ENCODE assay signal across 22 cellular contexts in genomic region chr14:79605863-79606262, GRCh38.
DNase-seq lines count a peak whose midpoint lies in the region; ATAC-seq, FAIRE-seq and TF ChIP-seq lines count a peak whose summit lies in the region.
"Had no signal": no experiment of that assay in that cellular context is flagged by ENCODE, and none has a peak within 500 bp of the region (broad histone marks: within the 10 kb centered on the region; RNA-seq: fewer than 3 reads in every experiment).

No MANE protein-coding gene starts in this region.

- H3K36me3 ChIP-seq in neural progenitor cell (no peaks in the 10 kb centered on the region), pancreas (no peaks in the 10 kb centered on the region)
- H3K36me3 ChIP-seq: brain microvascular endothelial cell, suprapubic skin had no signal

- DNase-seq in NCI-H1048 (lab: John Stamatoyannopoulos, UW) (peak; percentile 44), NCI-H1930 (lab: John Stamatoyannopoulos, UW) (peak; percentile 58 to 88), NCI-H748 (lab: John Stamatoyannopoulos, UW; ENCODE audit: unreplicated experiment) (peak; percentile 93), neural progenitor cell (ENCODE audit: low spot score) (peak; percentile 5), NCI-H2196 treated with DMSO at 0.1 percent for 48 hours (lab: John Stamatoyannopoulos, UW; ENCODE audit: unreplicated experiment) (no peak), pancreas (no peak)
- DNase-seq: activated CD4-positive, CD25-positive, alpha-beta regulatory T cell; activated CD8-positive, alpha-beta T cell treated with anti-CD3 and anti-CD28 coated beads, Interleukin-2, amount 10 ng/mL, durations not matched to agents 7 days and 5 days; activated naive CD8-positive, alpha-beta T cell treated with anti-CD3 and anti-CD28 coated beads, Interleukin-2, amount 10 ng/mL, durations not matched to agents 7 days and 5 days; activated T-cell treated with anti-CD3 and anti-CD28 coated beads, Interleukin-2, amount 50 U/mL, for 72 hours; brain microvascular endothelial cell; Calu3; Kasumi-1; mesendoderm; NCI-H2029 treated with DMSO at 0.1 percent for 48 hours; nephron progenitor cell; stimulated activated CD4-positive, alpha-beta T cell treated with anti-CD3 and anti-CD28 coated beads, Interleukin-12 subunit alpha, Interleukin-12 subunit beta, amount 100 ng/mL, for 4 hours had no signal

- H3K4me1 Mint-ChIP-seq in neural progenitor cell: no peaks in the 10 kb centered on the region
- H3K4me1 Mint-ChIP-seq: activated naive CD8-positive, alpha-beta T cell treated with anti-CD3 and anti-CD28 coated beads, Interleukin-2, amount 10 ng/mL, durations not matched to agents 7 days and 5 days; B cell had no signal

- H3K27ac ChIP-seq in neural progenitor cell (no peak overlapping the region), pancreas (no peak overlapping the region)
- H3K27ac ChIP-seq: brain microvascular endothelial cell, suprapubic skin had no signal

- no peaks in the 10 kb centered on the region for H3K27me3 Mint-ChIP-seq in neural progenitor cell (ENCODE audit: insufficient read depth, low read depth)
- H3K27me3 Mint-ChIP-seq: activated naive CD8-positive, alpha-beta T cell treated with anti-CD3 and anti-CD28 coated beads, Interleukin-2, amount 10 ng/mL, durations not matched to agents 7 days and 5 days; B cell; dendritic cell treated with granulocyte-macrophage colony-stimulating factor and Interleukin-4, amounts not matched to agents 40 ng/mL and 50 ng/mL, for 4 days had no signal

- H4K20me1 ChIP-seq in neural progenitor cell (ENCODE audit: low read depth): no peaks in the 10 kb centered on the region

- no peak overlapping the region for H3K9ac ChIP-seq in neural progenitor cell

- H3K27me3 ChIP-seq in neural progenitor cell (no peaks in the 10 kb centered on the region), pancreas (no peaks in the 10 kb centered on the region)
- H3K27me3 ChIP-seq: brain microvascular endothelial cell, suprapubic skin had no signal

- H3K4me2 ChIP-seq in neural progenitor cell: no peak overlapping the region

- no peak overlapping the region for H3K27ac Mint-ChIP-seq in neural progenitor cell
- H3K27ac Mint-ChIP-seq: activated CD8-positive, alpha-beta T cell treated with anti-CD3 and anti-CD28 coated beads, Interleukin-2, amount 10 ng/mL, durations not matched to agents 7 days and 5 days; activated naive CD8-positive, alpha-beta T cell treated with anti-CD3 and anti-CD28 coated beads, Interleukin-2, amount 10 ng/mL, durations not matched to agents 7 days and 5 days; activated T-cell treated with anti-CD3 and anti-CD28 coated beads, Interleukin-2, amount 50 U/mL, for 72 hours; B cell; dendritic cell treated with granulocyte-macrophage colony-stimulating factor and Interleukin-4, amounts not matched to agents 40 ng/mL and 50 ng/mL, for 4 days; nephron progenitor cell had no signal

- no peak overlapping the region for H2AFZ ChIP-seq in neural progenitor cell (replicated peaks)

- ATAC-seq in pancreas (no peak), GM21367 (IDR thresholded peaks at IDR 0.05; ENCODE audit: unreplicated experiment) (no peak)
- ATAC-seq: activated CD8-positive, alpha-beta T cell treated with anti-CD3 and anti-CD28 coated beads, Interleukin-2, amount 10 ng/mL, durations not matched to agents 7 days and 5 days; activated T-cell treated with anti-CD3 and anti-CD28 coated beads, Interleukin-2, amount 50 U/mL, for 72 hours had no signal

- H3K9me3 ChIP-seq in neural progenitor cell (ENCODE audit: low read depth) (no peaks in the 10 kb centered on the region), pancreas (no peaks in the 10 kb centered on the region)
- H3K9me3 ChIP-seq: suprapubic skin had no signal

- WGBS in pancreas, 2 donors: 52 to 56% methylated on average over 4 of the region's 4 CpGs

- H3K4me1 ChIP-seq in neural progenitor cell (no peaks in the 10 kb centered on the region), pancreas (no peaks in the 10 kb centered on the region)

- no peak overlapping the region for H3K4me3 ChIP-seq in neural progenitor cell
- H3K4me3 ChIP-seq in pancreas: no peak overlapping the region
- H3K4me3 ChIP-seq: suprapubic skin had no signal

- TF ChIP-seq CTCF in neural progenitor cell (IDR thresholded peaks at IDR 0.05) (no peak), pancreas (IDR thresholded peaks at IDR 0.05) (no peak)

- H3F3A ChIP-seq in neural progenitor cell (ENCODE audit: low read depth): no peaks in the 10 kb centered on the region

- no peak for FAIRE-seq in pancreas (lab: Jason Lieb, UNC)
- FAIRE-seq: GM12891 had no signal

- H3K9me3 Mint-ChIP-seq in neural progenitor cell: no peaks in the 10 kb centered on the region
- H3K9me3 Mint-ChIP-seq: activated naive CD8-positive, alpha-beta T cell treated with anti-CD3 and anti-CD28 coated beads, Interleukin-2, amount 10 ng/mL, durations not matched to agents 7 days and 5 days; dendritic cell treated with granulocyte-macrophage colony-stimulating factor and Interleukin-4, amounts not matched to agents 40 ng/mL and 50 ng/mL, for 4 days; nephron progenitor cell had no signal

- H3K79me2 ChIP-seq in neural progenitor cell (ENCODE audit: low read depth): no peaks in the 10 kb centered on the region

- H3K4me3 Mint-ChIP-seq in neural progenitor cell: no peak overlapping the region
- H3K4me3 Mint-ChIP-seq: activated CD8-positive, alpha-beta T cell treated with anti-CD3 and anti-CD28 coated beads, Interleukin-2, amount 10 ng/mL, durations not matched to agents 7 days and 5 days; activated naive CD8-positive, alpha-beta T cell treated with anti-CD3 and anti-CD28 coated beads, Interleukin-2, amount 10 ng/mL, durations not matched to agents 7 days and 5 days; activated T-cell treated with anti-CD3 and anti-CD28 coated beads, Interleukin-2, amount 50 U/mL, for 72 hours; B cell; dendritic cell treated with granulocyte-macrophage colony-stimulating factor and Interleukin-4, amounts not matched to agents 40 ng/mL and 50 ng/mL, for 4 days; nephron progenitor cell had no signal

- intact Hi-C loops in pancreas (cut with DNase I): no loop called here

- H3K36me3 Mint-ChIP-seq in neural progenitor cell: no peaks in the 10 kb centered on the region
- H3K36me3 Mint-ChIP-seq: activated naive CD8-positive, alpha-beta T cell treated with anti-CD3 and anti-CD28 coated beads, Interleukin-2, amount 10 ng/mL, durations not matched to agents 7 days and 5 days had no signal

Comparison
In these comparisons a context has a peak if more than half of its experiments do, and no peak if none do; other contexts are left out.
1. DNase-seq: peak in NCI-H1048 (single experiment), NCI-H1930 (2 of 2), NCI-H748 (single experiment) and neural progenitor cell (single experiment); none in NCI-H2196 treated with DMSO at 0.1 percent for 48 hours (single experiment) and pancreas (0 of 6).